1 cellular context compared by ENCODE assay signal in the genomic region with DNA sequence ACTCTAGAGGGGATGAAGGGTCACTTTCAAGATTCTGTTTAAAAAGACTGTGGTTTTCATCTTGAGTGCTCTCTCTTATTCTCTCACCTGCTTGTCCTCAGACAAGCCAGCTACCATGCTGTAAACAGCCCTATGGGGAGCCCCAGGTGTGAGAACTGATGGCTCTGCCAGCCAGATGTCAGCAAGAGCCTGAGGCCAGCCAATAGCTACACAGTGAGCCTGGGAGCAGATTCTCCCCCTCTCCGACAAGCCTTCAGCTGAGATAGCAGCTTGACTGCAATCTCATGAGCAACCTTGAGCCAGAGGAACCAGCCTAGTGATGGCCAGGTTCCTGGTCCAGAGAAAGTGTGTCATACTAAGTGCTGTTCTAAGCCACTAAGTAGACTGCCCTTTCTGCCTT.
TF ChIP-seq lines count a peak whose summit lies in the region.

No MANE protein-coding gene starts in this region.

TF ChIP-seq in A549, 52 proteins besides CTCF, POLR2A, EP300 and RAD21 (continued from another document):
- TF ChIP-seq CHD2 (IDR thresholded peaks at IDR 0.05; ENCODE audit: low read length, partially characterized antibody) (no peak), RCOR1 (IDR thresholded peaks at IDR 0.05; ENCODE audit: low read depth, low read length) (no peak), EHF (CRISPR knock-in tag; IDR thresholded peaks at IDR 0.05) (no peak), CEBPB (IDR thresholded peaks at IDR 0.05) (no peak), RARB (CRISPR knock-in tag; IDR thresholded peaks at IDR 0.05) (no peak)
- TF ChIP-seq, protein P1, sequence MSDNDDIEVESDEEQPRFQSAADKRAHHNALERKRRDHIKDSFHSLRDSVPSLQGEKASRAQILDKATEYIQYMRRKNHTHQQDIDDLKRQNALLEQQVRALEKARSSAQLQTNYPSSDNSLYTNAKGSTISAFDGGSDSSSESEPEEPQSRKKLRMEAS (IDR thresholded peaks at IDR 0.05): no peak
TF ChIP-seq in A549: peak in this region for 0.
